18 cellular contexts compared by ENCODE assay signal in the genomic region with DNA sequence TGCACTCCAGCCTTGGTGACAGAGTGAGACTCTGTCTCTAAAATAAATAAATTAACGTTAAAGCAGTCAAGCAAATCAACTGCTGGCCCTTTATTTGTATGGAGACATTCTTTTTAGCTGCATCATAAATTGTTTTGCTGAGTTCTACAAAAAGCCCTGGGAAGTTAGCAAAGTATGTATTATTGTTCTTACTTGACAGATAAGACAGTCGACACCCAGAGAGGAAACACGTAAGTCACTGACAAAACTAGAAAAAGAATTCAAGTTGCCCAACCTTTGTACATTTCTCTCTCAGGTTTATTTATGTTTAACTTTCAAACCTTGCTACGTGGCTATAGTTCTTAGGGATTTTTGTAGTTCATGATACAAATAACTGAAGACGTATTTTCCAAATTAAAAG. TPM values are rescaled to one million over a fixed set of nuclear protein-coding genes. Genes with fewer than 3 reads are reported as not detected.
DNase-seq lines count a peak whose midpoint lies in the region; FAIRE-seq and TF ChIP-seq lines count a peak whose summit lies in the region.
"Had no signal": no experiment of that assay in that cellular context is flagged by ENCODE, and none has a peak within 500 bp of the region (broad histone marks: within the 10 kb centered on the region; RNA-seq: fewer than 3 reads in every experiment).

No MANE protein-coding gene starts in this region.

- H3K4me1 ChIP-seq in astrocyte (ENCODE audit: insufficient read depth, low read length) (peaks cover 3% of the 10 kb centered on the region), parathyroid adenoma (no peaks in the 10 kb centered on the region)
- H3K4me1 ChIP-seq: sigmoid colon had no signal

- H2AFZ ChIP-seq in astrocyte (ENCODE audit: low read depth, low read length) (no peak overlapping the region), parathyroid adenoma (peak overlapping the region; percentile 26)

- no peaks in the 10 kb centered on the region for H3K36me3 Mint-ChIP-seq in astrocyte (ENCODE audit: low read depth, unreplicated experiment)

- H3K27ac Mint-ChIP-seq in astrocyte (ENCODE audit: unreplicated experiment) = no peak overlapping the region

- peaks cover 4% of the 10 kb centered on the region for H3K9me3 Mint-ChIP-seq in astrocyte (ENCODE audit: unreplicated experiment)
- H3K9me3 Mint-ChIP-seq: nephron had no signal

- DNase-seq in EL (peak; percentile 51), astrocyte (ENCODE audit: low read depth) (peak; percentile 94), fibroblast of the aortic adventitia (ENCODE audit: low read depth) (peak; percentile 94), Ammon's horn (ENCODE audit: low spot score) (no peak), UCSD-AML1 (lab: John Stamatoyannopoulos, UW; ENCODE audit: unreplicated experiment) (no peak), cerebellar nuclear complex (lab: John Stamatoyannopoulos, UW) (no peak), RWPE1 (ENCODE audit: low spot score) (no peak)
- DNase-seq: activated CD4-positive, alpha-beta T cell treated with anti-CD3 and anti-CD28 coated beads for 4 hours; activated naive CD4-positive, alpha-beta T cell treated with anti-CD3 and anti-CD28 coated beads, Interleukin-2, amount 50 U/mL, for 16 hours; DMS53; GOT3; sigmoid colon; SJCRH30; stimulated activated naive CD4-positive, alpha-beta T cell had no signal

- no peak for FAIRE-seq in astrocyte (lab: Jason Lieb, UNC)

- H3K9me3 ChIP-seq in astrocyte (ENCODE audit: insufficient read depth, low read depth, low read length) = no peaks in the 10 kb centered on the region
- H3K9me3 ChIP-seq in parathyroid adenoma (ENCODE audit: control insufficient read depth, low read length) = no peaks in the 10 kb centered on the region
- H3K9me3 ChIP-seq: sigmoid colon had no signal

- H3K4me2 ChIP-seq in astrocyte (ENCODE audit: low read length) (no peak overlapping the region), parathyroid adenoma (ENCODE audit: low read length) (no peak overlapping the region)
- H3K4me2 ChIP-seq: BLaER1 treated with 17β-estradiol and CSF1 and Interleukin-3, amounts not matched to agents 10 nM and 100 nM had no signal

- peaks cover 8% of the 10 kb centered on the region for H3K4me1 Mint-ChIP-seq in astrocyte (ENCODE audit: low read depth, unreplicated experiment)

- POLR2A ChIA-PET in RWPE1 (lab: Yijun Ruan, JAX; ENCODE audit: low non-redundant PET) = no interaction called here

- H3K79me2 ChIP-seq in astrocyte (ENCODE audit: insufficient read depth, low read length) (no peaks in the 10 kb centered on the region), parathyroid adenoma (no peaks in the 10 kb centered on the region)

- H3K9ac ChIP-seq in astrocyte (ENCODE audit: low read length) (no peak overlapping the region), parathyroid adenoma (no peak overlapping the region)
- H3K9ac ChIP-seq: BLaER1 treated with 17β-estradiol and CSF1 and Interleukin-3, amounts not matched to agents 10 nM and 100 nM had no signal

- H3K27me3 Mint-ChIP-seq in astrocyte (ENCODE audit: low read depth, unreplicated experiment) = peaks cover 3% of the 10 kb centered on the region

- no peaks in the 10 kb centered on the region for H3K27me3 ChIP-seq in astrocyte (ENCODE audit: insufficient read depth, low read length)
- no peaks in the 10 kb centered on the region for H3K27me3 ChIP-seq in parathyroid adenoma (ENCODE audit: control insufficient read depth, insufficient read depth, low read length)
- H3K27me3 ChIP-seq: BLaER1 treated with 17β-estradiol and CSF1 and Interleukin-3, amounts not matched to agents 10 nM and 100 nM; sigmoid colon; SJCRH30 had no signal

- H3K27ac ChIP-seq in astrocyte (ENCODE audit: low read depth, low read length) (peak overlapping the region; percentile 72), parathyroid adenoma (no peak overlapping the region), RWPE1 (no peak overlapping the region)
- H3K27ac ChIP-seq: BLaER1 treated with 17β-estradiol and CSF1 and Interleukin-3, amounts not matched to agents 10 nM and 100 nM; sigmoid colon; SJCRH30 had no signal

- H3K4me3 ChIP-seq in astrocyte (ENCODE audit: insufficient read depth, low read depth, low read length) (no peak overlapping the region), fibroblast of the aortic adventitia (ENCODE audit: low read depth, low read length) (no peak overlapping the region), parathyroid adenoma (ENCODE audit: low read depth, low read length) (no peak overlapping the region)
- H3K4me3 ChIP-seq: BLaER1 treated with 17β-estradiol and CSF1 and Interleukin-3, amounts not matched to agents 10 nM and 100 nM; lung; sigmoid colon; SJCRH30 had no signal

- no peaks in the 10 kb centered on the region for H3K36me3 ChIP-seq in astrocyte (ENCODE audit: insufficient read depth, low read length)
- H3K36me3 ChIP-seq in parathyroid adenoma (ENCODE audit: control insufficient read depth, insufficient read depth, low read length) = no peaks in the 10 kb centered on the region
- H3K36me3 ChIP-seq: sigmoid colon, SJCRH30 had no signal

- CTCF ChIA-PET in RWPE1 (lab: Yijun Ruan, JAX) = interaction anchor here (0.6 kb wide), 1 partner anchor 435 kb away, joined by 4 read pairs; no protein-coding TSS in a partner anchor

- H4K20me1 ChIP-seq in astrocyte (ENCODE audit: insufficient read depth, low read length) = no peaks in the 10 kb centered on the region
- H4K20me1 ChIP-seq: BLaER1 treated with 17β-estradiol and CSF1 and Interleukin-3, amounts not matched to agents 10 nM and 100 nM had no signal

- no peak overlapping the region for H3K4me3 Mint-ChIP-seq in astrocyte (ENCODE audit: unreplicated experiment)
- H3K4me3 Mint-ChIP-seq: nephron had no signal

- TF ChIP-seq CTCF in astrocyte (IDR thresholded peaks at IDR 0.05; ENCODE audit: insufficient read depth, low read depth, low read length) (no peak), fibroblast of the aortic adventitia (IDR thresholded peaks at IDR 0.05; ENCODE audit: insufficient read depth, low read length) (no peak), parathyroid adenoma (IDR thresholded peaks at IDR 0.05) (no peak), RWPE1 (conservative IDR thresholded peaks at IDR 0.05; ENCODE audit: low read depth) (no peak)

RNA-seq across cellular contexts. Expression of gene MACIR, which starts 40.4 kb away (rescaled TPM):
- total RNA-seq in astrocyte (19.5 and 27.1 TPM in 2 replicates), fibroblast of the aortic adventitia (ENCODE audit: low replicate concordance) (7.1 and 13.8 TPM in 2 replicates)

Comparison
In these comparisons a context has a peak if more than half of its experiments do, and no peak if none do; other contexts are left out.
1. DNase-seq: peak in EL (single experiment), astrocyte (single experiment) and fibroblast of the aortic adventitia (single experiment); none in Ammon's horn (single experiment), UCSD-AML1 (single experiment), cerebellar nuclear complex (0 of 2) and RWPE1 (single experiment).